ENCODE assay signal across 17 cellular contexts in genomic region chr3:11716576-11717250, GRCh38.
A peak's percentile ranks its signal among the peaks of the same experiment; 100 is the strongest.
DNase-seq lines count a peak whose midpoint lies in the region; ATAC-seq and TF ChIP-seq lines count a peak whose summit lies in the region.
"Had no signal": no experiment of that assay in that cellular context is flagged by ENCODE, and none has a peak within 500 bp of the region (broad histone marks: within the 10 kb centered on the region; RNA-seq: fewer than 3 reads in every experiment).

No MANE protein-coding gene starts in this region.

- POLR2A ChIA-PET in CD8-positive, alpha-beta T cell (lab: Charles Lee) = interaction anchor here (0.6 kb wide), 1 partner anchor 53 kb away, joined by 3 read pairs; no protein-coding TSS in a partner anchor
- POLR2A ChIA-PET in Panc1 (lab: Charles Lee) = interaction anchor here (0.6 to 0.7 kb wide), 2 partner anchors 61 to 402 kb away, joined by 4 to 10 read pairs; no protein-coding TSS in a partner anchor

- H3K27me3 Mint-ChIP-seq in CD8-positive, alpha-beta T cell (ENCODE audit: low read depth) = peaks cover 3% of the 10 kb centered on the region
- H3K27me3 Mint-ChIP-seq: memory B cell had no signal

- H3K4me1 ChIP-seq in CD8-positive, alpha-beta T cell (ENCODE audit: insufficient read depth, low read length) = peaks cover 15% of the 10 kb centered on the region
- H3K4me1 ChIP-seq in Panc1 (ENCODE audit: control insufficient read depth, insufficient read depth, low read length) = peaks cover 20% of the 10 kb centered on the region

- no peaks in the 10 kb centered on the region for H3K27me3 ChIP-seq in CD8-positive, alpha-beta T cell (ENCODE audit: insufficient read depth, low read length)
- H3K27me3 ChIP-seq in Panc1 (ENCODE audit: control insufficient read depth, insufficient read depth, low read length) = no peaks in the 10 kb centered on the region
- H3K27me3 ChIP-seq: heart left ventricle had no signal

- no peak for TF ChIP-seq CTCF in CD8-positive, alpha-beta T cell (IDR thresholded peaks at IDR 0.05)
- no peak for TF ChIP-seq CTCF in Panc1 (IDR thresholded peaks at IDR 0.05)

- DNase-seq in CD8-positive, alpha-beta T cell = no peak
- DNase-seq in Panc1 (ENCODE audit: low read depth, low spot score) (no peak), fibroblast of gingiva (ENCODE audit: low read depth) (peak; percentile 32), renal cortical epithelial cell (ENCODE audit: low read depth) (peak; percentile 23), T-helper 9 cell (no peak), amygdala (lab: John Stamatoyannopoulos, UW) (no peak), caudate nucleus (lab: John Stamatoyannopoulos, UW) (no peak)
- DNase-seq in activated CD8-positive, alpha-beta memory T cell treated with anti-CD3 and anti-CD28 coated beads, Interleukin-2, amount 50 U/mL, for 48 hours = no peak
- DNase-seq: activated CD4-positive, alpha-beta T cell treated with anti-CD3 and anti-CD28 coated beads for 48 hours; activated gamma-delta T cell; C1 segment of cervical spinal cord; GF-D8; heart left ventricle; NCI-H1048; NCI-H524 treated with DMSO at 0.1 percent for 48 hours had no signal

- intact Hi-C loops in CD8-positive, alpha-beta T cell (cut with DNase I, micrococcal nuclease) = loop anchor here in 1 of 2 experiments (5.0 to 10.0 kb wide), 3 partner anchors 56 to 1784 kb away; partner anchors contain the start of gene CRELD1
- intact Hi-C loops in Panc1 (cut with micrococcal nuclease; ENCODE audit: unreplicated experiment) = no loop called here

- peaks cover 23% of the 10 kb centered on the region for H3K4me1 Mint-ChIP-seq in CD8-positive, alpha-beta T cell (ENCODE audit: low read depth)

- peak overlapping the region; percentile 63 for H3K27ac Mint-ChIP-seq in CD8-positive, alpha-beta T cell
- H3K27ac Mint-ChIP-seq: memory B cell had no signal

- H3K4me3 Mint-ChIP-seq in CD8-positive, alpha-beta T cell = no peak overlapping the region
- H3K4me3 Mint-ChIP-seq: memory B cell had no signal

- in situ Hi-C loops in Panc1 (cut with HindIII; ENCODE audit: low pct_unique_long_range_greater_than_20kb, low sequenced_read_pairs) = no loop called here

- H3K4me3 ChIP-seq in CD8-positive, alpha-beta T cell (ENCODE audit: low read depth, low read length) = no peak overlapping the region
- H3K4me3 ChIP-seq in Panc1 (ENCODE audit: low read depth in 2 of 2, low read length in 2 of 2) = no peak overlapping the region

- no peak for ATAC-seq in CD8-positive, alpha-beta T cell
- no peak for ATAC-seq in Panc1
- ATAC-seq: heart left ventricle had no signal

- H3K36me3 Mint-ChIP-seq in CD8-positive, alpha-beta T cell = peaks cover 4% of the 10 kb centered on the region

- CTCF ChIA-PET in CD8-positive, alpha-beta T cell (lab: Charles Lee) = interaction anchor here (0.6 kb wide), 1 partner anchor 30 kb away, joined by 3 read pairs; no protein-coding TSS in a partner anchor
- CTCF ChIA-PET in Panc1 (lab: Charles Lee) = interaction anchor here (0.6 kb wide), 2 partner anchors 45 to 57 kb away, joined by 3 to 6 read pairs; no protein-coding TSS in a partner anchor

- H3K27ac ChIP-seq in CD8-positive, alpha-beta T cell (ENCODE audit: low read depth, low read length) = no peak overlapping the region
- H3K27ac ChIP-seq in Panc1 (ENCODE audit: low read length) (peak overlapping the region; percentile 44; the same call in 1 of the 2 replicates), caudate nucleus (ENCODE audit: low read depth, low read length) (no peak overlapping the region)
- H3K27ac ChIP-seq: HL-60 had no signal

- no TSS peak for BruUV-seq in Panc1 (replicated peaks; lab: Mats Ljungman, UMichigan)

- H3K9me3 ChIP-seq in CD8-positive, alpha-beta T cell (ENCODE audit: low read length) = no peaks in the 10 kb centered on the region
- H3K9me3 ChIP-seq in Panc1 (ENCODE audit: control insufficient read depth, insufficient read depth, low read depth, low read length) = no peaks in the 10 kb centered on the region
- H3K9me3 ChIP-seq: heart left ventricle had no signal

- no peaks in the 10 kb centered on the region for H3K9me3 Mint-ChIP-seq in CD8-positive, alpha-beta T cell

- no peaks in the 10 kb centered on the region for H3K36me3 ChIP-seq in CD8-positive, alpha-beta T cell (ENCODE audit: insufficient read depth, low read length)
- H3K36me3 ChIP-seq in Panc1 (ENCODE audit: control insufficient read depth, insufficient read depth, low read length) = no peaks in the 10 kb centered on the region
- H3K36me3 ChIP-seq: heart left ventricle had no signal

Comparison
In these comparisons a context has a peak if more than half of its experiments do, and no peak if none do; other contexts are left out.
1. DNase-seq: peak in fibroblast of gingiva (single experiment) and renal cortical epithelial cell (single experiment); none in CD8-positive, alpha-beta T cell (0 of 7), Panc1 (single experiment), T-helper 9 cell (single experiment), amygdala (0 of 56), activated CD8-positive, alpha-beta memory T cell treated with anti-CD3 and anti-CD28 coated beads, Interleukin-2, amount 50 U/mL, for 48 hours (single experiment) and caudate nucleus (0 of 61).